24 cellular contexts compared by ENCODE assay signal in genomic region chr11:9344046-9344680, GRCh38. TPM values are rescaled to one million over a fixed set of nuclear protein-coding genes. Genes with fewer than 3 reads are reported as not detected.
DNase-seq lines count a peak whose midpoint lies in the region; ATAC-seq, FAIRE-seq and TF ChIP-seq lines count a peak whose summit lies in the region.
"Had no signal": no experiment of that assay in that cellular context is flagged by ENCODE, and none has a peak within 500 bp of the region (broad histone marks: within the 10 kb centered on the region; RNA-seq: fewer than 3 reads in every experiment).

No MANE protein-coding gene starts in this region.

- TF ChIP-seq RAD21 in HepG2 (CRISPR knock-in tag; IDR thresholded peaks at IDR 0.05) = no peak

- in situ Hi-C loops in HepG2 (cut with HindIII; ENCODE audit: extremely low pct_ligation_motif_present, low pct_unique_long_range_greater_than_20kb) = no loop called here
- in situ Hi-C loops in Panc1 (cut with HindIII; ENCODE audit: low pct_unique_long_range_greater_than_20kb, low sequenced_read_pairs) = no loop called here

- DNase-seq in HepG2 (ENCODE audit: low spot score) (peak; percentile 23), right lobe of liver (no peak), Panc1 (ENCODE audit: low read depth, low spot score) (no peak), mesendoderm (peak; percentile 60), upper lobe of right lung (no peak), NCI-H1694 (lab: John Stamatoyannopoulos, UW) (no peak)
- DNase-seq: activated CD4-positive, alpha-beta T cell treated with anti-CD3 and anti-CD28 coated beads, Interleukin-2, amount 50 U/mL, for 48 hours; activated CD4-positive, CD25-positive, alpha-beta regulatory T cell; activated effector memory CD4-positive, alpha-beta T cell treated with Interleukin-2 at 50 U/mL for 16 hours; BE2C; COR-L47; glutamatergic neuron; kidney; lower lobe of right lung; NCI-H1417 treated with DMSO at 0.1 percent for 48 hours; NCI-H2171 treated with DMSO at 0.1 percent for 48 hours; psoas muscle had no signal

- TF ChIP-seq POLR2A in HepG2 (IDR thresholded peaks at IDR 0.05; ENCODE audit: insufficient read depth in 1 of 2, low read depth in 2 of 2, low read length in 2 of 2) = no peak
- no peak for TF ChIP-seq POLR2A in right lobe of liver (IDR thresholded peaks at IDR 0.05)

- no peaks in the 10 kb centered on the region for H3K79me2 ChIP-seq in HepG2 (ENCODE audit: insufficient read depth, low read length)
- no peaks in the 10 kb centered on the region for H3K79me2 ChIP-seq in mesendoderm (ENCODE audit: control insufficient read depth, insufficient read depth, low read length)

- H2AK5ac ChIP-seq in mesendoderm (ENCODE audit: low read length) = no peak overlapping the region

- H2AFZ ChIP-seq in HepG2 (ENCODE audit: low read length) = peak overlapping the region; percentile 69

- TF ChIP-seq CTCF in HepG2 (CRISPR knock-in tag; IDR thresholded peaks at IDR 0.05) = no peak
- TF ChIP-seq CTCF in right lobe of liver (IDR thresholded peaks at IDR 0.05) = no peak
- TF ChIP-seq CTCF in Panc1 (IDR thresholded peaks at IDR 0.05) = no peak
- TF ChIP-seq CTCF in upper lobe of right lung (IDR thresholded peaks at IDR 0.05) = no peak

- no TSS peak for BruUV-seq in HepG2 (replicated peaks; lab: Mats Ljungman, UMichigan)
- BruUV-seq in Panc1 (replicated peaks; lab: Mats Ljungman, UMichigan) = no TSS peak

- FAIRE-seq in HepG2 (lab: Jason Lieb, UNC) = no peak
- FAIRE-seq: GM12892, kidney had no signal

- no peak for TF ChIP-seq EP300 in HepG2 (IDR thresholded peaks at IDR 0.05; ENCODE audit: low read depth in 2 of 2, low read length in 2 of 2)
- TF ChIP-seq EP300 in HepG2 (CRISPR knock-in tag; IDR thresholded peaks at IDR 0.05; ENCODE audit: borderline replicate concordance) = no peak

- H3K18ac ChIP-seq in mesendoderm (ENCODE audit: low read length) = no peak overlapping the region

- H3K4me1 ChIP-seq in HepG2 (ENCODE audit: insufficient read depth, low read length) (peaks cover 12% of the 10 kb centered on the region), right lobe of liver (peaks cover 0 to 2% (median 0%) of the 10 kb centered on the region in 4 donors), Panc1 (ENCODE audit: control insufficient read depth, insufficient read depth, low read length) (no peaks in the 10 kb centered on the region), mesendoderm (ENCODE audit: control insufficient read depth, low read depth, low read length) (peaks cover 5% of the 10 kb centered on the region), upper lobe of right lung (no peaks in the 10 kb centered on the region)
- H3K4me1 ChIP-seq: BE2C, lower lobe of right lung, psoas muscle, vagina had no signal

- no peaks in the 10 kb centered on the region for H3K9me3 ChIP-seq in HepG2 (ENCODE audit: low read length)
- H3K9me3 ChIP-seq in right lobe of liver = no peaks in the 10 kb centered on the region
- no peaks in the 10 kb centered on the region for H3K9me3 ChIP-seq in Panc1 (ENCODE audit: control insufficient read depth, insufficient read depth, low read depth, low read length)
- H3K9me3 ChIP-seq in upper lobe of right lung = no peaks in the 10 kb centered on the region
- H3K9me3 ChIP-seq: BE2C, HAP-1, lower lobe of right lung, psoas muscle, vagina had no signal

- no peak overlapping the region for H3K56ac ChIP-seq in mesendoderm (ENCODE audit: low read length)

- no peaks in the 10 kb centered on the region; the same call in 1 of the 2 replicates for H4K20me1 ChIP-seq in HepG2 (ENCODE audit: insufficient read depth, low read length)

- H3K4me3 ChIP-seq in HepG2 (replicated peaks in 1 of 3; ENCODE audit: insufficient read depth in 1 of 3, low read depth in 2 of 3, low read length in 3 of 3) (peak overlapping the region in 1 of 3 experiments; percentile 7; a peak in 1 of 6 replicates), right lobe of liver (no peak overlapping the region), Panc1 (ENCODE audit: low read depth in 2 of 2, low read length in 2 of 2) (no peak overlapping the region), mesendoderm (ENCODE audit: low read length) (no peak overlapping the region), upper lobe of right lung (no peak overlapping the region)
- H3K4me3 ChIP-seq: HAP-1, lower lobe of right lung, psoas muscle, skin epidermis, vagina had no signal

- CTCF ChIA-PET in HepG2 (lab: Yijun Ruan, JAX; ENCODE audit: low intra/inter-chr PET ratio, low total read pairs) = no interaction called here
- CTCF ChIA-PET in Panc1 (lab: Charles Lee) = no interaction called here

- no peak overlapping the region for H3K23ac ChIP-seq in mesendoderm (ENCODE audit: low read length)

- no peaks in the 10 kb centered on the region for H3K79me1 ChIP-seq in mesendoderm (ENCODE audit: low read length)

- H3K4me2 ChIP-seq in HepG2 (ENCODE audit: low read depth, low read length) = peak overlapping the region; percentile 60
- no peak overlapping the region for H3K4me2 ChIP-seq in mesendoderm (ENCODE audit: low read length)

- WGBS in HepG2 (ENCODE audit: low lambda C conversion rate) = 0% methylated on average over 3 of the region's 3 CpGs
- 59% methylated on average over 3 of the region's 3 CpGs for WGBS in right lobe of liver (ENCODE audit: insufficient coverage, low coverage, low lambda C conversion rate, missing lambda C conversion rate)
- no CpG with 5 or more reads among the region's 3 CpGs for WGBS in mesendoderm (ENCODE audit: extremely low coverage, insufficient coverage, low lambda C conversion rate)

- H4K8ac ChIP-seq in mesendoderm (ENCODE audit: low read depth, low read length) = no peak overlapping the region

- no peaks in the 10 kb centered on the region for H3K36me3 ChIP-seq in HepG2 (replicated peaks in 1 of 2; ENCODE audit: control insufficient read depth in 1 of 2, insufficient read depth in 2 of 2, low read length in 2 of 2)
- no peaks in the 10 kb centered on the region for H3K36me3 ChIP-seq in right lobe of liver
- no peaks in the 10 kb centered on the region for H3K36me3 ChIP-seq in Panc1 (ENCODE audit: control insufficient read depth, insufficient read depth, low read length)
- H3K36me3 ChIP-seq in mesendoderm (ENCODE audit: control insufficient read depth, insufficient read depth, low read length) = no peaks in the 10 kb centered on the region
- H3K36me3 ChIP-seq in upper lobe of right lung = no peaks in the 10 kb centered on the region
- H3K36me3 ChIP-seq: BE2C, HAP-1, lower lobe of right lung, vagina had no signal

- POLR2A ChIA-PET in HepG2 (lab: Yijun Ruan, JAX) (no interaction called here), Panc1 (lab: Charles Lee) (no interaction called here)

- no peak overlapping the region for H2BK15ac ChIP-seq in mesendoderm (replicated peaks; ENCODE audit: low read depth)

- intact Hi-C loops in HepG2 (cut with micrococcal nuclease; ENCODE audit: unreplicated experiment) (no loop called here), right lobe of liver (cut with DNase I) (no loop called here), Panc1 (cut with micrococcal nuclease; ENCODE audit: unreplicated experiment) (no loop called here), upper lobe of right lung (cut with DNase I) (no loop called here)

- no peak overlapping the region for H4K5ac ChIP-seq in mesendoderm (ENCODE audit: low read length)

- no peak overlapping the region for H2BK5ac ChIP-seq in mesendoderm (ENCODE audit: low read length)

- H3K9ac ChIP-seq in HepG2 (ENCODE audit: insufficient read depth, low read depth, low read length) (no peak overlapping the region), mesendoderm (ENCODE audit: low read length) (no peak overlapping the region)

- no peaks in the 10 kb centered on the region; a peak in 2 of 5 replicates for H3K27me3 ChIP-seq in HepG2 (ENCODE audit: control insufficient read depth in 1 of 2, insufficient read depth in 2 of 2, low read length in 2 of 2)
- H3K27me3 ChIP-seq in right lobe of liver = no peaks in the 10 kb centered on the region
- H3K27me3 ChIP-seq in Panc1 (ENCODE audit: control insufficient read depth, insufficient read depth, low read length) = no peaks in the 10 kb centered on the region
- H3K27me3 ChIP-seq in mesendoderm (ENCODE audit: insufficient read depth, low read length, poor library complexity) = no peaks in the 10 kb centered on the region
- no peaks in the 10 kb centered on the region for H3K27me3 ChIP-seq in upper lobe of right lung
- H3K27me3 ChIP-seq: BE2C, vagina had no signal

- ATAC-seq in HepG2 = peak; percentile 73
- ATAC-seq in right lobe of liver = no peak
- ATAC-seq in Panc1 = peak; percentile 36; the same call in 1 of the 2 replicates
- peak; percentile 40 for ATAC-seq in upper lobe of right lung
- ATAC-seq in GM21526 (IDR thresholded peaks at IDR 0.05; ENCODE audit: low FRiP score, unreplicated experiment) = no peak
- ATAC-seq in GM19324 (IDR thresholded peaks at IDR 0.05; ENCODE audit: low FRiP score, unreplicated experiment) = no peak

- H3K4ac ChIP-seq in mesendoderm (ENCODE audit: low read depth, low read length) = no peak overlapping the region

- H3K27ac ChIP-seq in HepG2 (ENCODE audit: extremely low read length, insufficient read depth, low read length) = no peak overlapping the region
- H3K27ac ChIP-seq in right lobe of liver = no peak overlapping the region
- no peak overlapping the region for H3K27ac ChIP-seq in Panc1 (ENCODE audit: low read length)
- H3K27ac ChIP-seq in mesendoderm (ENCODE audit: low read depth, low read length) = no peak overlapping the region
- no peak overlapping the region for H3K27ac ChIP-seq in upper lobe of right lung
- H3K27ac ChIP-seq: epithelial cell of prostate, lower lobe of right lung, psoas muscle, skin epidermis, vagina had no signal

- no peak overlapping the region for H2BK120ac ChIP-seq in mesendoderm (ENCODE audit: low read depth, low read length)

RNA-seq across cellular contexts. Expression of gene TMEM41B, which starts 29.8 kb away (rescaled TPM):
- total RNA-seq in HepG2 (2016; rRNA removed; fragmentation: Illumina TruSeq; extraction: Trizol) (18.8 and 36.8 TPM in 2 replicates), right lobe of liver (10 to 100 TPM; 14.4 to 30.0 (median 23.2) TPM), Panc1 (2021; ENCODE audit: unreplicated experiment) (126 TPM), upper lobe of right lung (71.6 TPM)
- total RNA-seq in HepG2 (2016; cell fraction: cytosol; rRNA removed; fragmentation: Illumina TruSeq; extraction: Trizol; ENCODE audit: low read depth) = 6.1 and 7.4 TPM in 2 replicates
- total RNA-seq in HepG2 (2016; cell fraction: insoluble cytoplasmic fraction; rRNA removed; fragmentation: Illumina TruSeq; extraction: Trizol) = 18.2 and 37.3 TPM in 2 replicates
- 8.3 and 10.7 TPM in 2 replicates for total RNA-seq in HepG2 (2016; cell fraction: membrane; rRNA removed; fragmentation: Illumina TruSeq; extraction: Trizol)
- total RNA-seq in HepG2 (2016; cell fraction: nucleus; rRNA removed; fragmentation: Illumina TruSeq; extraction: Trizol) = 46.8 and 49.9 TPM in 2 replicates
- 48.1 and 48.4 TPM in 2 replicates for polyA plus RNA-seq in HepG2 (2011; rRNA removed)
- 13.9 and 25.1 TPM in 2 replicates for polyA plus RNA-seq in HepG2 (2011; cell fraction: cytosol; rRNA removed)
- 69.1 and 76.5 TPM in 2 replicates for polyA plus RNA-seq in HepG2 (2011; cell fraction: nucleus; rRNA removed)
- 31.0 and 36.5 TPM in 2 replicates for polyA plus RNA-seq in HepG2 (2012)
- 1.7 and 2.1 TPM in 2 replicates for polyA plus RNA-seq in HepG2 (2016; cell fraction: cytosol; fragmentation: Illumina TruSeq; extraction: Trizol; ENCODE audit: low read depth)
- 13.1 and 14.1 TPM in 2 replicates for polyA plus RNA-seq in HepG2 (2016; cell fraction: insoluble cytoplasmic fraction; fragmentation: Illumina TruSeq; extraction: Trizol; ENCODE audit: low read depth)
- 3.2 and 4.1 TPM in 2 replicates for polyA plus RNA-seq in HepG2 (2016; cell fraction: membrane; fragmentation: Illumina TruSeq; extraction: Trizol; ENCODE audit: low read depth)
- 88.7 and 89.2 TPM in 2 replicates for polyA plus RNA-seq in HepG2 (2016; cell fraction: nucleus; fragmentation: Illumina TruSeq; extraction: Trizol; ENCODE audit: insufficient read depth, low read depth)
- 21.1 and 32.0 TPM in 2 replicates for polyA minus RNA-seq in HepG2 (2011; rRNA and poly(A)+ RNA removed; ENCODE audit: low replicate concordance)
- polyA minus RNA-seq in HepG2 (2011; cell fraction: cytosol; rRNA and poly(A)+ RNA removed) = 20.0 and 28.9 TPM in 2 replicates
- polyA minus RNA-seq in HepG2 (2011; cell fraction: nucleus; rRNA and poly(A)+ RNA removed) = 66.4 and 70.9 TPM in 2 replicates
- 50.2 TPM for polyA plus RNA-seq in Panc1 (2012; ENCODE audit: insufficient read length)
- 45.8 TPM for polyA plus RNA-seq in mesendoderm (2013, experiment 1 of 2)
- polyA plus RNA-seq in mesendoderm (2013, experiment 2 of 2) = 44.7 TPM

RNA-seq across cellular contexts. Expression of gene IPO7, which starts 40.3 kb away (rescaled TPM):
- total RNA-seq in HepG2 (2016; rRNA removed; fragmentation: Illumina TruSeq; extraction: Trizol) (98.4 and 197 TPM in 2 replicates), right lobe of liver (10 to 100 TPM; 33.2 to 53.6 (median 45.0) TPM), Panc1 (2021; ENCODE audit: unreplicated experiment) (273 TPM), upper lobe of right lung (120 TPM)
- total RNA-seq in HepG2 (2016; cell fraction: cytosol; rRNA removed; fragmentation: Illumina TruSeq; extraction: Trizol; ENCODE audit: low read depth) = 39.9 and 42.6 TPM in 2 replicates
- 105 and 199 TPM in 2 replicates for total RNA-seq in HepG2 (2016; cell fraction: insoluble cytoplasmic fraction; rRNA removed; fragmentation: Illumina TruSeq; extraction: Trizol)
- 75.1 and 87.0 TPM in 2 replicates for total RNA-seq in HepG2 (2016; cell fraction: membrane; rRNA removed; fragmentation: Illumina TruSeq; extraction: Trizol)
- 88.7 and 109 TPM in 2 replicates for total RNA-seq in HepG2 (2016; cell fraction: nucleus; rRNA removed; fragmentation: Illumina TruSeq; extraction: Trizol)
- polyA plus RNA-seq in HepG2 (2011; rRNA removed) = 53.3 and 59.4 TPM in 2 replicates
- 26.3 and 39.4 TPM in 2 replicates for polyA plus RNA-seq in HepG2 (2011; cell fraction: cytosol; rRNA removed)
- 13.6 and 18.8 TPM in 2 replicates for polyA plus RNA-seq in HepG2 (2011; cell fraction: nucleus; rRNA removed)
- 81.4 and 82.2 TPM in 2 replicates for polyA plus RNA-seq in HepG2 (2012)
- 5.4 and 6.1 TPM in 2 replicates for polyA plus RNA-seq in HepG2 (2016; cell fraction: cytosol; fragmentation: Illumina TruSeq; extraction: Trizol; ENCODE audit: low read depth)
- polyA plus RNA-seq in HepG2 (2016; cell fraction: insoluble cytoplasmic fraction; fragmentation: Illumina TruSeq; extraction: Trizol; ENCODE audit: low read depth) = 118 and 125 TPM in 2 replicates
- polyA plus RNA-seq in HepG2 (2016; cell fraction: membrane; fragmentation: Illumina TruSeq; extraction: Trizol; ENCODE audit: low read depth) = 26.7 and 34.8 TPM in 2 replicates
- polyA plus RNA-seq in HepG2 (2016; cell fraction: nucleus; fragmentation: Illumina TruSeq; extraction: Trizol; ENCODE audit: insufficient read depth, low read depth) = 70.2 and 75.8 TPM in 2 replicates
- 71.9 and 212 TPM in 2 replicates for polyA minus RNA-seq in HepG2 (2011; rRNA and poly(A)+ RNA removed; ENCODE audit: low replicate concordance)
- 213 and 224 TPM in 2 replicates for polyA minus RNA-seq in HepG2 (2011; cell fraction: cytosol; rRNA and poly(A)+ RNA removed)
- polyA minus RNA-seq in HepG2 (2011; cell fraction: nucleus; rRNA and poly(A)+ RNA removed) = 106 and 141 TPM in 2 replicates
- polyA plus RNA-seq in Panc1 (2012; ENCODE audit: insufficient read length) = 123 TPM
- polyA plus RNA-seq in mesendoderm (2013, experiment 1 of 2) = 140 TPM
- 137 TPM for polyA plus RNA-seq in mesendoderm (2013, experiment 2 of 2)

Comparison
In these comparisons a context has a peak if more than half of its experiments do, and no peak if none do; other contexts are left out.
1. ATAC-seq: peak in HepG2 (single experiment), Panc1 (single experiment) and upper lobe of right lung (single experiment); none in right lobe of liver (0 of 4), GM21526 (single experiment) and GM19324 (single experiment).
2. DNase-seq: peak in HepG2 (single experiment) and mesendoderm (single experiment); none in right lobe of liver (0 of 3), Panc1 (single experiment), upper lobe of right lung (single experiment) and NCI-H1694 (single experiment).